ENCODE assay signal across 1 cellular context in genomic region chr21:43591468-43592050, GRCh38.
TF ChIP-seq lines count a peak whose summit lies in the region.

No MANE protein-coding gene starts in this region.

TF ChIP-seq in K562, 482 proteins besides CTCF, POLR2A, EP300 and RAD21 (continued from another document):
- TF ChIP-seq, protein P1, sequence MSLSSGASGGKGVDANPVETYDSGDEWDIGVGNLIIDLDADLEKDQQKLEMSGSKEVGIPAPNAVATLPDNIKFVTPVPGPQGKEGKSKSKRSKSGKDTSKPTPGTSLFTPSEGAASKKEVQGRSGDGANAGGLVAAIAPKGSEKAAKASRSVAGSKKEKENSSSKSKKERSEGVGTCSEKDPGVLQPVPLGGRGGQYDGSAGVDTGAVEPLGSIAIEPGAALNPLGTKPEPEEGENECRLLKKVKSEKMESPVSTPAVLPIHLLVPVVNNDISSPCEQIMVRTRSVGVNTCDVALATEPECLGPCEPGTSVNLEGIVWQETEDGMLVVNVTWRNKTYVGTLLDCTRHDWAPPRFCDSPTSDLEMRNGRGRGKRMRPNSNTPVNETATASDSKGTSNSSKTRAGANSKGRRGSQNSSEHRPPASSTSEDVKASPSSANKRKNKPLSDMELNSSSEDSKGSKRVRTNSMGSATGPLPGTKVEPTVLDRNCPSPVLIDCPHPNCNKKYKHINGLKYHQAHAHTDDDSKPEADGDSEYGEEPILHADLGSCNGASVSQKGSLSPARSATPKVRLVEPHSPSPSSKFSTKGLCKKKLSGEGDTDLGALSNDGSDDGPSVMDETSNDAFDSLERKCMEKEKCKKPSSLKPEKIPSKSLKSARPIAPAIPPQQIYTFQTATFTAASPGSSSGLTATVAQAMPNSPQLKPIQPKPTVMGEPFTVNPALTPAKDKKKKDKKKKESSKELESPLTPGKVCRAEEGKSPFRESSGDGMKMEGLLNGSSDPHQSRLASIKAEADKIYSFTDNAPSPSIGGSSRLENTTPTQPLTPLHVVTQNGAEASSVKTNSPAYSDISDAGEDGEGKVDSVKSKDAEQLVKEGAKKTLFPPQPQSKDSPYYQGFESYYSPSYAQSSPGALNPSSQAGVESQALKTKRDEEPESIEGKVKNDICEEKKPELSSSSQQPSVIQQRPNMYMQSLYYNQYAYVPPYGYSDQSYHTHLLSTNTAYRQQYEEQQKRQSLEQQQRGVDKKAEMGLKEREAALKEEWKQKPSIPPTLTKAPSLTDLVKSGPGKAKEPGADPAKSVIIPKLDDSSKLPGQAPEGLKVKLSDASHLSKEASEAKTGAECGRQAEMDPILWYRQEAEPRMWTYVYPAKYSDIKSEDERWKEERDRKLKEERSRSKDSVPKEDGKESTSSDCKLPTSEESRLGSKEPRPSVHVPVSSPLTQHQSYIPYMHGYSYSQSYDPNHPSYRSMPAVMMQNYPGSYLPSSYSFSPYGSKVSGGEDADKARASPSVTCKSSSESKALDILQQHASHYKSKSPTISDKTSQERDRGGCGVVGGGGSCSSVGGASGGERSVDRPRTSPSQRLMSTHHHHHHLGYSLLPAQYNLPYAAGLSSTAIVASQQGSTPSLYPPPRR (CRISPR knock-in tag; IDR thresholded peaks at IDR 0.05; ENCODE audit: borderline replicate concordance): no peak
- TF ChIP-seq STAT5B (CRISPR knock-in tag; IDR thresholded peaks at IDR 0.05) (no peak), ZNF407 (IDR thresholded peaks at IDR 0.05; ENCODE audit: low read depth) (no peak), NFATC3 (IDR thresholded peaks at IDR 0.05) (no peak), ZNF24 (IDR thresholded peaks at IDR 0.05) (no peak)
